In the genomic region with DNA sequence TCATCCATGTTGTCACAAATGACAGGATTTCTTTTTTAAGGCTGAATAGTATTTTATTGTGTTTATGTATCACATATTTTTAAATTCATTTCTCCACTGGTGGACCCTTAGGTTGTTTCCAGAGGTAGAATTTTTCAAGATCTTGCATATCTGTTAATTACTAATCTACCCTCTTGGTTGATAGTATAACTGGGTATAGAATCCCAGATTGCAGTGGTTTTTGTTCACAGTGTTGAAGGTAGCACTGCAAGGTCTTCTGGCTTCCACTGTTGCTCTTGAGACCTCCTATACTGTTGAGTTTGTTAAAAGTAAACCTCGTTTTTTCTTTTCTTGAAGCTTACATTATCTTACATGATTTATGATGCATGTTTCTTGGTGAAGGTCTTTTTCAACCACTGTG, we compare ENCODE assay signal across 28 cellular contexts.
"Had no signal": no experiment of that assay in that cellular context is flagged by ENCODE, and none has a peak within 500 bp of the region (broad histone marks: within the 10 kb centered on the region; RNA-seq: fewer than 3 reads in every experiment).

No MANE protein-coding gene starts in this region.

- H3K27ac Mint-ChIP-seq: activated CD4-positive, alpha-beta T cell treated with anti-CD3 and anti-CD28 coated beads for 36 hours; activated CD8-positive, alpha-beta T cell treated with anti-CD3 and anti-CD28 coated beads for 36 hours had no signal

- H3K27me3 Mint-ChIP-seq: activated CD4-positive, alpha-beta T cell treated with anti-CD3 and anti-CD28 coated beads for 36 hours; activated CD8-positive, alpha-beta T cell treated with anti-CD3 and anti-CD28 coated beads for 36 hours; activated naive CD8-positive, alpha-beta T cell; effector memory CD8-positive, alpha-beta T cell had no signal

- H3K27ac ChIP-seq: brain microvascular endothelial cell, esophagus muscularis mucosa, foreskin keratinocyte, gastrocnemius medialis, heart left ventricle had no signal

- H3K4me1 ChIP-seq: foreskin keratinocyte had no signal

- H3K27me3 ChIP-seq: brain microvascular endothelial cell, esophagus muscularis mucosa, foreskin keratinocyte, gastrocnemius medialis, heart left ventricle had no signal

- H3K9me3 ChIP-seq: esophagus muscularis mucosa, gastrocnemius medialis had no signal

- H3K4me3 Mint-ChIP-seq: activated CD4-positive, alpha-beta T cell treated with anti-CD3 and anti-CD28 coated beads for 36 hours; activated CD8-positive, alpha-beta T cell treated with anti-CD3 and anti-CD28 coated beads for 36 hours; activated naive CD8-positive, alpha-beta T cell; effector memory CD8-positive, alpha-beta T cell had no signal

- FAIRE-seq: astrocyte, bronchial epithelial cell, colon had no signal

- H3K4me3 ChIP-seq: esophagus muscularis mucosa, gastrocnemius medialis, heart left ventricle had no signal

- DNase-seq: activated CD4-positive, alpha-beta T cell treated with anti-CD3 and anti-CD28 coated beads for 36 hours; activated CD4-positive, alpha-beta T cell treated with anti-CD3 and anti-CD28 coated beads, Interleukin-2, amount 50 U/mL, for 1 hour; activated CD4-positive, alpha-beta T cell treated with anti-CD3 and anti-CD28 coated beads, Interleukin-2, amount 50 U/mL, for 48 hours; activated CD4-positive, CD25-positive, alpha-beta regulatory T cell; activated CD4-positive, CD25-positive, alpha-beta regulatory T cell treated with anti-CD3 and anti-CD28 coated beads, Interleukin-2, amount 50 U/mL, for 72 hours; activated CD8-positive, alpha-beta memory T cell treated with anti-CD3 and anti-CD28 coated beads for 24 hours; activated CD8-positive, alpha-beta T cell treated with anti-CD3 and anti-CD28 coated beads for 36 hours; activated effector memory CD4-positive, alpha-beta T cell treated with Interleukin-2 at 50 U/mL for 16 hours; activated gamma-delta T cell treated with Interleukin-2 at 50 U/mL for 16 hours; activated naive CD4-positive, alpha-beta T cell treated with anti-CD3 and anti-CD28 coated beads, Interleukin-2, amount 50 U/mL, for 16 hours; activated naive CD4-positive, alpha-beta T cell treated with Interleukin-2 at 50 U/mL for 16 hours; activated T-cell treated with anti-CD3 and anti-CD28 coated beads, Interleukin-2, amount 50 U/mL, for 48 hours; brain microvascular endothelial cell; cortex of kidney; dermis blood vessel endothelial cell; effector CD4-positive, alpha-beta T cell; effector memory CD8-positive, alpha-beta T cell; erythroblast; foreskin keratinocyte; gastrocnemius medialis; glutamatergic neuron; heart left ventricle; T-helper 2 cell had no signal

- H3K9me3 Mint-ChIP-seq: activated CD8-positive, alpha-beta T cell treated with anti-CD3 and anti-CD28 coated beads for 36 hours; effector memory CD8-positive, alpha-beta T cell had no signal

- ATAC-seq: activated CD4-positive, alpha-beta T cell treated with anti-CD3 and anti-CD28 coated beads for 36 hours; activated CD8-positive, alpha-beta T cell treated with anti-CD3 and anti-CD28 coated beads for 36 hours; effector memory CD8-positive, alpha-beta T cell; foreskin keratinocyte; gastrocnemius medialis had no signal
